30 cellular contexts compared by ENCODE assay signal in the genomic region with DNA sequence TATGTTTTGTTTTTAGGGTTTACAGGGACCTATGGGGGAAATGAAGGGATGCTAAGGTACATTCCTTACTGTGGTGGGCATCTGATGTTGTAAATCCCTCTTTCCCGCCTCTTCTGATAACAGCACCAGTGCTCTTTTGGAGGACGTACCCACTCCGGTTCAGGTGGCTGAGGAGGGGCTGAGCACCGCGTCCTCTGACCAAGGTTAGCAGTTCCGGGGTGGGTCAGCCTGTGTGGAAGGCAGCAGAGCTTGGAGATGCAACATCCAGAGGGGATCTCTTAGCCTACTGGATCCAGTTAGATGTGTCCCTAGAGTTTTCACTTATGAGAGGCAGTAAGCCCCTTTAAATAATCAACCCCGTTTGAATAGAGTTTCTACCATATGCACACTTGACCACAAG.
"Had no signal": no experiment of that assay in that cellular context is flagged by ENCODE, and none has a peak within 500 bp of the region (broad histone marks: within the 10 kb centered on the region; RNA-seq: fewer than 3 reads in every experiment).

No MANE protein-coding gene starts in this region.

- FAIRE-seq: keratinocyte had no signal

- H3K27me3 ChIP-seq: ovary, right atrium auricular region, testis, thyroid gland had no signal

- H3K36me3 ChIP-seq: heart right ventricle, left lung, lower lobe of right lung, neutrophil, ovary, right atrium auricular region, right lobe of liver, stomach, thyroid gland, transverse colon, upper lobe of right lung had no signal

- H3K4me1 Mint-ChIP-seq: naive thymus-derived CD4-positive, alpha-beta T cell; neural crest cell had no signal

- H3K4me2 ChIP-seq: hepatocyte, smooth muscle cell had no signal

- H3K4me1 ChIP-seq: left lung, lower lobe of right lung, right lobe of liver, testis, thyroid gland, upper lobe of right lung had no signal

- H3K27ac ChIP-seq: heart right ventricle, hepatocyte, left lung, lower lobe of right lung, neutrophil, ovary, right atrium auricular region, right lobe of liver, stomach, testis, thyroid gland, transverse colon, upper lobe of right lung had no signal

- DNase-seq: heart right ventricle; kidney glomerular epithelial cell; left cardiac atrium; left lung; lower lobe of right lung; midbrain; mucosa of descending colon; naive thymus-derived CD4-positive, alpha-beta T cell; occipital lobe; ovary; right lobe of liver; stimulated activated CD4-positive, alpha-beta T cell treated with anti-CD3 and anti-CD28 coated beads, Interleukin-1b, Interleukin-23, amount 100 ng/mL, for 48 hours; stimulated activated CD4-positive, alpha-beta T cell treated with anti-CD3 and anti-CD28 coated beads, Interleukin-2, amount 100 ng/mL, for 48 hours; stimulated activated CD4-positive, alpha-beta T cell treated with anti-CD3 and anti-CD28 coated beads, Interleukin-4, amount 100 ng/mL, for 4 hours; stimulated activated CD8-positive, alpha-beta memory T cell treated with anti-CD3 and anti-CD28 coated beads, Interleukin-4, amount 100 ng/mL, for 48 hours; stimulated activated naive B cell treated with anti-CD40 and anti-IgM and Interleukin-4, amounts not matched to agents 10 μg/mL and 1 μg/mL and 100 μg/mL, for 72 hours; stimulated activated naive CD8-positive, alpha-beta T cell treated with anti-CD3 and anti-CD28 coated beads, Interleukin-15, Interleukin-2, amounts not matched to agents 100 U/mL and 50 U/mL, for 24 hours; stomach; testis; thyroid gland; transverse colon; upper lobe of right lung had no signal

- H3K79me2 ChIP-seq: hepatocyte had no signal

- ATAC-seq: heart right ventricle; left cardiac atrium; left lung; lower lobe of right lung; mucosa of descending colon; naive thymus-derived CD4-positive, alpha-beta T cell; natural killer cell treated with Interleukin-12 subunit alpha and Interleukin-12 subunit beta and Interleukin-15 and Interleukin-18, amount 100 ng/mL, for 72 hours; right lobe of liver; stimulated activated naive B cell treated with anti-CD40 and anti-IgM and Interleukin-4, amounts not matched to agents 10 μg/mL and 1 μg/mL and 100 μg/mL, for 72 hours; stimulated activated naive CD8-positive, alpha-beta T cell treated with anti-CD3 and anti-CD28 coated beads, Interleukin-15, Interleukin-2, amounts not matched to agents 100 U/mL and 50 U/mL, for 24 hours; upper lobe of right lung had no signal

- H3K9me3 Mint-ChIP-seq: naive thymus-derived CD4-positive, alpha-beta T cell; natural killer cell treated with Interleukin-12 subunit alpha and Interleukin-12 subunit beta and Interleukin-15 and Interleukin-18, amount 100 ng/mL, for 72 hours; neural crest cell had no signal

- H3K27ac Mint-ChIP-seq: naive thymus-derived CD4-positive, alpha-beta T cell; natural killer cell treated with Interleukin-12 subunit alpha and Interleukin-12 subunit beta and Interleukin-15 and Interleukin-18, amount 100 ng/mL, for 72 hours; progenitor cell of endocrine pancreas; stimulated activated naive B cell treated with anti-CD40 and anti-IgM and Interleukin-4, amounts not matched to agents 10 μg/mL and 1 μg/mL and 100 μg/mL, for 72 hours had no signal

- H3K4me3 Mint-ChIP-seq: naive thymus-derived CD4-positive, alpha-beta T cell; natural killer cell treated with Interleukin-12 subunit alpha and Interleukin-12 subunit beta and Interleukin-15 and Interleukin-18, amount 100 ng/mL, for 72 hours; neural crest cell; stimulated activated naive B cell treated with anti-CD40 and anti-IgM and Interleukin-4, amounts not matched to agents 10 μg/mL and 1 μg/mL and 100 μg/mL, for 72 hours had no signal

- H3K36me3 Mint-ChIP-seq: naive thymus-derived CD4-positive, alpha-beta T cell; natural killer cell treated with Interleukin-12 subunit alpha and Interleukin-12 subunit beta and Interleukin-15 and Interleukin-18, amount 100 ng/mL, for 72 hours; stimulated activated naive B cell treated with anti-CD40 and anti-IgM and Interleukin-4, amounts not matched to agents 10 μg/mL and 1 μg/mL and 100 μg/mL, for 72 hours had no signal

- H3K4me3 ChIP-seq: heart right ventricle, hepatocyte, left lung, lower lobe of right lung, mucosa of descending colon, ovary, right atrium auricular region, right lobe of liver, smooth muscle cell, stomach, testis, thyroid gland, transverse colon, upper lobe of right lung had no signal
